In the genomic region with DNA sequence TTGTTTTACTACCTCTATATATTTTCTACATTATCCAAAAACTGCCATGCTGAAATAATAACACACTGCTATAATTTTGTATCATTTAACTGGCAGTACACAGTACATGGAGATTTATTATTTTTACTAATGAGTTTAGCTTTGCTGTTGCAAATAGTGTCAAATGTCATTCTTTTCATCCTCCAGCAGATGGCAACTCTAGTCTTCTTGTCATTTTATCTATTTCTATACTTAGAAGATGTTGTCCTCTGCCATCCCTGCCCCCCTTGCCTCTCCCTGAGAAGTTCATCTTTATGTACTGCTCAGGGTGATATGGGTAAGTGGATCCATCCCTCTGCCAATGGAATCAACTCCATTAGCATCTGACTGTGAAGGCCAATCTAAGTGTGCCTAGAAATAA, we compare ENCODE assay signal across 9 cellular contexts. TPM values are rescaled to one million over a fixed set of nuclear protein-coding genes. Genes with fewer than 3 reads are reported as not detected.
DNase-seq lines count a peak whose midpoint lies in the region; ATAC-seq and TF ChIP-seq lines count a peak whose summit lies in the region.
"Had no signal": no experiment of that assay in that cellular context is flagged by ENCODE, and none has a peak within 500 bp of the region (broad histone marks: within the 10 kb centered on the region; RNA-seq: fewer than 3 reads in every experiment).

No MANE protein-coding gene starts in this region.

- peaks cover 0 to 5% of the 10 kb centered on the region in 2 donors for H3K9me3 Mint-ChIP-seq in natural killer cell
- H3K9me3 Mint-ChIP-seq: dendritic cell treated with granulocyte-macrophage colony-stimulating factor and Interleukin-4, amounts not matched to agents 40 ng/mL and 50 ng/mL, for 4 days had no signal

- DNase-seq in NCI-H69 (lab: John Stamatoyannopoulos, UW) (peak; percentile 85), fibroblast of lung (ENCODE audit: low read depth in 2 of 2) (peak; percentile 27 to 47), retinal pigment epithelial cell (ENCODE audit: low read depth) (no peak), natural killer cell (no peak)
- no peak for DNase-seq in stimulated activated CD8-positive, alpha-beta memory T cell treated with anti-CD3 and anti-CD28 coated beads, Interleukin-4, amount 100 ng/mL, for 48 hours
- no peak for DNase-seq in effector CD4-positive, alpha-beta T cell

- no peaks in the 10 kb centered on the region for H3K27me3 ChIP-seq in fibroblast of lung (ENCODE audit: control insufficient read depth, insufficient read depth, low read length)

- peaks cover 2% of the 10 kb centered on the region in 2 donors for H3K27me3 Mint-ChIP-seq in natural killer cell (ENCODE audit: low read depth in 2 of 2)

- H3K79me2 ChIP-seq in fibroblast of lung (ENCODE audit: control insufficient read depth, insufficient read depth, low read length) = no peaks in the 10 kb centered on the region

- no peak overlapping the region for H3K27ac Mint-ChIP-seq in natural killer cell
- H3K27ac Mint-ChIP-seq: dendritic cell treated with granulocyte-macrophage colony-stimulating factor and Interleukin-4, amounts not matched to agents 40 ng/mL and 50 ng/mL, for 4 days had no signal

- H3K36me3 ChIP-seq in fibroblast of lung (ENCODE audit: control insufficient read depth, insufficient read depth, low read length) = no peaks in the 10 kb centered on the region

- H3K9ac ChIP-seq in fibroblast of lung (ENCODE audit: insufficient read depth, low read length) = no peak overlapping the region

- H3K4me1 ChIP-seq in fibroblast of lung (ENCODE audit: control insufficient read depth, extremely low read depth, insufficient read depth, low read length) = no peaks in the 10 kb centered on the region

- intact Hi-C loops in natural killer cell (cut with micrococcal nuclease) = no loop called here

- no peak overlapping the region for H2AFZ ChIP-seq in fibroblast of lung (ENCODE audit: low read length)

- no peak overlapping the region for H3K4me3 ChIP-seq in fibroblast of lung (replicated peaks in 1 of 4; ENCODE audit: control extremely low read depth in 1 of 4, insufficient read depth in 1 of 4, low read depth in 3 of 4, low read length in 4 of 4)
- no peak overlapping the region for H3K4me3 ChIP-seq in retinal pigment epithelial cell (ENCODE audit: low read length)

- no peaks in the 10 kb centered on the region for H3K36me3 Mint-ChIP-seq in natural killer cell

- H3K27ac ChIP-seq in fibroblast of lung (ENCODE audit: insufficient read depth, low read length) = no peak overlapping the region

- H3K4me3 Mint-ChIP-seq in natural killer cell = no peak overlapping the region
- H3K4me3 Mint-ChIP-seq: dendritic cell treated with granulocyte-macrophage colony-stimulating factor and Interleukin-4, amounts not matched to agents 40 ng/mL and 50 ng/mL, for 4 days had no signal

- H3K4me2 ChIP-seq in fibroblast of lung (ENCODE audit: extremely low read depth, insufficient read depth, low read length) = no peak overlapping the region

- TF ChIP-seq CTCF in fibroblast of lung (conservative IDR thresholded peaks at IDR 0.05 in 1 of 2, IDR thresholded peaks at IDR 0.05 in 1 of 2; ENCODE audit: low read depth in 1 of 2, low read length in 2 of 2) (peak; percentile 23 to 45), retinal pigment epithelial cell (conservative IDR thresholded peaks at IDR 0.05; ENCODE audit: low read depth, low read length) (peak; percentile 51), natural killer cell (IDR thresholded peaks at IDR 0.05) (no peak)

- H4K20me1 ChIP-seq in fibroblast of lung (ENCODE audit: control insufficient read depth, extremely low read depth, insufficient read depth, low read length) = no peaks in the 10 kb centered on the region

- no peaks in the 10 kb centered on the region for H3K4me1 Mint-ChIP-seq in natural killer cell

- peak; percentile 64 for ATAC-seq in GM21360 (IDR thresholded peaks at IDR 0.05; ENCODE audit: unreplicated experiment)
- ATAC-seq in natural killer cell = no peak
- ATAC-seq in HG03354 (IDR thresholded peaks at IDR 0.05; ENCODE audit: poor library complexity, severe bottlenecking, unreplicated experiment) = no peak

- no peaks in the 10 kb centered on the region for H3K9me3 ChIP-seq in fibroblast of lung (ENCODE audit: control insufficient read depth, insufficient read depth, low read depth, low read length)

RNA-seq across cellular contexts. Expression of a gene that starts 21.7 kb away (rescaled TPM):
- total RNA-seq in fibroblast of lung = not detected in 2 replicates
- polyA plus RNA-seq in fibroblast of lung = not detected in 2 replicates
- polyA plus RNA-seq in fibroblast of lung (2012) = not detected in 2 replicates
- polyA minus RNA-seq in fibroblast of lung (ENCODE audit: low replicate concordance) = not detected in 2 replicates
- total RNA-seq in natural killer cell = not detected

Comparison
In these comparisons a context has a peak if more than half of its experiments do, and no peak if none do; other contexts are left out.
1. DNase-seq: peak in NCI-H69 (single experiment) and fibroblast of lung (2 of 2); none in retinal pigment epithelial cell (single experiment), natural killer cell (single experiment), stimulated activated CD8-positive, alpha-beta memory T cell treated with anti-CD3 and anti-CD28 coated beads, Interleukin-4, amount 100 ng/mL, for 48 hours (single experiment) and effector CD4-positive, alpha-beta T cell (single experiment).